18 cellular contexts compared by ENCODE assay signal in genomic region chr16:55474821-55475220, GRCh38. TPM values are rescaled to one million over a fixed set of nuclear protein-coding genes. Genes with fewer than 3 reads are reported as not detected.
"Had no signal": no experiment of that assay in that cellular context is flagged by ENCODE, and none has a peak within 500 bp of the region (broad histone marks: within the 10 kb centered on the region; RNA-seq: fewer than 3 reads in every experiment).

No MANE protein-coding gene starts in this region.

- H3K27ac Mint-ChIP-seq: immature natural killer cell; naive thymus-derived CD4-positive, alpha-beta T cell; nephron progenitor cell; stimulated activated effector memory CD8-positive, alpha-beta T cell treated with anti-CD3 and anti-CD28 coated beads, Interleukin-12 subunit alpha, Interleukin-12 subunit beta, amount 100 ng/mL, for 72 hours had no signal

- H3K4me3 Mint-ChIP-seq: central memory CD8-positive, alpha-beta T cell; immature natural killer cell; naive thymus-derived CD4-positive, alpha-beta T cell; nephron progenitor cell; stimulated activated effector memory CD8-positive, alpha-beta T cell treated with anti-CD3 and anti-CD28 coated beads, Interleukin-12 subunit alpha, Interleukin-12 subunit beta, amount 100 ng/mL, for 72 hours had no signal

- H3K4me1 ChIP-seq: parathyroid adenoma, prostate gland had no signal

- H3K9ac ChIP-seq: parathyroid adenoma had no signal

- H3K36me3 ChIP-seq: left lung, lower lobe of right lung, prostate gland, tibial nerve had no signal

- H2AFZ ChIP-seq: parathyroid adenoma had no signal

- H3K4me1 Mint-ChIP-seq: immature natural killer cell had no signal

- H3K79me2 ChIP-seq: parathyroid adenoma had no signal

- H3K27ac ChIP-seq: epithelial cell of prostate, foreskin keratinocyte, lower lobe of right lung, parathyroid adenoma, prostate gland, testis had no signal

- H3K4me3 ChIP-seq: left lung, lower lobe of right lung, prostate gland, testis, tibial nerve had no signal

- H3K27me3 ChIP-seq: foreskin keratinocyte, testis, tibial nerve had no signal

- H3K9me3 Mint-ChIP-seq: central memory CD8-positive, alpha-beta T cell; immature natural killer cell; naive thymus-derived CD4-positive, alpha-beta T cell; nephron progenitor cell; stimulated activated effector memory CD8-positive, alpha-beta T cell treated with anti-CD3 and anti-CD28 coated beads, Interleukin-12 subunit alpha, Interleukin-12 subunit beta, amount 100 ng/mL, for 72 hours had no signal

- H3K36me3 Mint-ChIP-seq: immature natural killer cell; stimulated activated effector memory CD8-positive, alpha-beta T cell treated with anti-CD3 and anti-CD28 coated beads, Interleukin-12 subunit alpha, Interleukin-12 subunit beta, amount 100 ng/mL, for 72 hours had no signal

- FAIRE-seq: keratinocyte had no signal

- H3K9me3 ChIP-seq: left lung, lower lobe of right lung, prostate gland, testis, tibial nerve had no signal

- ATAC-seq: foreskin keratinocyte; left lung; lower lobe of right lung; naive thymus-derived CD4-positive, alpha-beta T cell; stimulated activated effector memory CD8-positive, alpha-beta T cell treated with anti-CD3 and anti-CD28 coated beads, Interleukin-12 subunit alpha, Interleukin-12 subunit beta, amount 100 ng/mL, for 72 hours; stimulated activated naive CD8-positive, alpha-beta T cell treated with anti-CD3 and anti-CD28 coated beads, Interleukin-15, Interleukin-2, amounts not matched to agents 100 U/mL and 50 U/mL, for 24 hours had no signal

- DNase-seq: effector memory CD4-positive, alpha-beta T cell; foreskin keratinocyte; immature natural killer cell; left lung; lower lobe of right lung; naive thymus-derived CD4-positive, alpha-beta T cell; nephron progenitor cell; stimulated activated CD4-positive, alpha-beta T cell treated with anti-CD3 and anti-CD28 coated beads, Interleukin-4, amount 100 ng/mL, for 1 hour; stimulated activated CD8-positive, alpha-beta memory T cell treated with anti-CD3 and anti-CD28 coated beads, Interleukin-4, amount 100 ng/mL, for 48 hours; stimulated activated naive CD8-positive, alpha-beta T cell treated with anti-CD3 and anti-CD28 coated beads, Interleukin-15, Interleukin-2, amounts not matched to agents 100 U/mL and 50 U/mL, for 24 hours; testis had no signal

RNA-seq across cellular contexts. Expression of gene MMP2, which starts 4.2 kb away (rescaled TPM):
- polyA plus RNA-seq: immature natural killer cell; naive thymus-derived CD4-positive, alpha-beta T cell had no signal
